8 cellular contexts compared by ENCODE assay signal in the genomic region with DNA sequence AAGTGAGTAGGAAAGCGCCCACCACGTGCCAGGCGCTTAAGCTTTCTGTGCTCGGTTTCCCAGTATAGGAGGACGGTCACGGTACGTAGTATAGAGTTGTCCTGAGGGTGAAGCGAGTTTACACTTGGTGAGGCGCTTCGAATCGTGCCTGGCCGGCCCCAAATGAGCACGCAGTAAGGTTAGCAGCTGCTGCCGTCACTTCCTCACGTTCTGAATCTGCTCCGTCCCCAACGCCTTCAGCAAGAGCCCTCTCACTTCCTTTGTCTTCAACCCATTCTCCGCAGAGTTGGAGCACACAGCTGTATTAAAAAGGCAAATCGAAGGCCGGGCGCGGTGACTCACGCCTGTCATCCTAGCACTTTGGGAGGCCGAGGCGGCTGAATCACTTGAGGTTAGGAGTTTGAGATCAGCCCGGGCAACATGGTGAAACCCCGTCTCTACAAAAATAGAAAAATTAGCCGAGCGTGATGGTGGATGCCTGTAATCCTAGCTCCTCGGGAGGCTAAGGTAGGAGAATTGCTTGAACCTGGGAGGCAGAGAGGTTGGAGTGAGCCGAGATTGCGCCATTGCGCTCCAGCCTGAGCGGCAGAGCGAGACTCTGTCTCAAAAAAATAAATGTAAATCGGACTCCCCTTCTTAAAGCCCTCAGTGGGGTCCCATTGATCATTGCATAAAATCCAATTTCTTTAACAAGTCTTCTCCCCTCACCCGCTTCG. TPM values are rescaled to one million over a fixed set of nuclear protein-coding genes. Genes with fewer than 3 reads are reported as not detected.
DNase-seq lines count a peak whose midpoint lies in the region; ATAC-seq and TF ChIP-seq lines count a peak whose summit lies in the region.

No MANE protein-coding gene starts in this region.

- peak overlapping the region; percentile 92 for H3K4me3 Mint-ChIP-seq in CD8-positive, alpha-beta T cell

- peaks cover 18% of the 10 kb centered on the region for H3K36me3 Mint-ChIP-seq in CD8-positive, alpha-beta T cell

- H3K4me3 ChIP-seq in CD8-positive, alpha-beta T cell (ENCODE audit: low read depth, low read length) = peak overlapping the region; percentile 68
- H3K4me3 ChIP-seq in osteoblast (ENCODE audit: insufficient read depth, low read length) (peak overlapping the region; percentile 85), thymus (ENCODE audit: low read length) (peak overlapping the region; percentile 85)

- intact Hi-C loops in CD8-positive, alpha-beta T cell (cut with DNase I, micrococcal nuclease) = loop anchor here (5.0 to 10.0 kb wide), 8 partner anchors 441 to 1952 kb away; a partner anchor contains a TSS

- H3K36me3 ChIP-seq in CD8-positive, alpha-beta T cell (ENCODE audit: insufficient read depth, low read length) = no peaks in the 10 kb centered on the region
- peaks cover 23% of the 10 kb centered on the region for H3K36me3 ChIP-seq in osteoblast (ENCODE audit: insufficient read depth, low read length)
- H3K36me3 ChIP-seq in thymus (ENCODE audit: control insufficient read depth, insufficient read depth) = peaks cover 11% of the 10 kb centered on the region

- H3K27me3 Mint-ChIP-seq in CD8-positive, alpha-beta T cell (ENCODE audit: low read depth) = no peaks in the 10 kb centered on the region

- CTCF ChIA-PET in CD8-positive, alpha-beta T cell (lab: Charles Lee) = interaction anchor here (1.2 to 4.6 kb wide), 3 partner anchors 10 to 17 kb away, joined by 3 to 23 read pairs (median 15); no protein-coding TSS in a partner anchor

- POLR2A ChIA-PET in CD8-positive, alpha-beta T cell (lab: Charles Lee) = interaction anchor here (0.7 to 2.1 kb wide), 11 partner anchors 8 to 1164 kb away, joined by 3 to 14 read pairs (median 3); a partner anchor contains a TSS

- peaks cover 46% of the 10 kb centered on the region for H3K79me2 ChIP-seq in osteoblast (ENCODE audit: insufficient read depth, low read length)

- no peak for TF ChIP-seq CTCF in CD8-positive, alpha-beta T cell (IDR thresholded peaks at IDR 0.05)
- no peak for TF ChIP-seq CTCF in osteoblast (IDR thresholded peaks at IDR 0.05; ENCODE audit: extremely low read depth, low read depth, low read length)

- H3K4me1 ChIP-seq in CD8-positive, alpha-beta T cell (ENCODE audit: insufficient read depth, low read length) = peaks cover 55% of the 10 kb centered on the region
- H3K4me1 ChIP-seq in osteoblast (ENCODE audit: insufficient read depth, low read length) = peaks cover 8% of the 10 kb centered on the region
- peaks cover 21% of the 10 kb centered on the region for H3K4me1 ChIP-seq in thymus (ENCODE audit: control insufficient read depth, insufficient read depth, low read length)

- H3K4me2 ChIP-seq in osteoblast (ENCODE audit: insufficient read depth, low read length) = peak overlapping the region; percentile 100

- ATAC-seq in CD8-positive, alpha-beta T cell = peak; percentile 46
- peak; percentile 22 for ATAC-seq in GM21360 (IDR thresholded peaks at IDR 0.05; ENCODE audit: unreplicated experiment)

- peak overlapping the region; percentile 99 for H3K27ac Mint-ChIP-seq in CD8-positive, alpha-beta T cell

- DNase-seq in CD8-positive, alpha-beta T cell = peak; percentile 59 to 88 (median 77)
- peak; percentile 46 for DNase-seq in HT-29 (ENCODE audit: low spot score)
- peak; percentile 72 for DNase-seq in RPMI8226
- DNase-seq in activated effector memory CD4-positive, alpha-beta T cell treated with Interleukin-2 at 50 U/mL for 16 hours = peak; percentile 68
- DNase-seq in foreskin melanocyte = peak; percentile 73
- peak; percentile 39 for DNase-seq in osteoblast (ENCODE audit: insufficient read length, low spot score, missing footprints)

- H2AFZ ChIP-seq in osteoblast (ENCODE audit: low read length) = peak overlapping the region; percentile 96

- H3K4me1 Mint-ChIP-seq in CD8-positive, alpha-beta T cell (ENCODE audit: low read depth) = peaks cover 60% of the 10 kb centered on the region

- no peaks in the 10 kb centered on the region for H4K20me1 ChIP-seq in osteoblast (ENCODE audit: insufficient read depth, low read length)

- no peaks in the 10 kb centered on the region for H3K9me3 Mint-ChIP-seq in CD8-positive, alpha-beta T cell

- WGBS in thymus = 22% methylated on average over 38 of the region's 38 CpGs

- H3K9me3 ChIP-seq in CD8-positive, alpha-beta T cell (ENCODE audit: low read length) = no peaks in the 10 kb centered on the region
- H3K9me3 ChIP-seq in osteoblast (ENCODE audit: low read depth, low read length) (no peaks in the 10 kb centered on the region), thymus (ENCODE audit: control insufficient read depth) (peaks cover 2% of the 10 kb centered on the region)

- H3K27ac ChIP-seq in CD8-positive, alpha-beta T cell (ENCODE audit: low read depth, low read length) = peak overlapping the region; percentile 99
- H3K27ac ChIP-seq in osteoblast (ENCODE audit: low read depth, low read length) (peak overlapping the region; percentile 92), thymus (ENCODE audit: low read depth) (peak overlapping the region; percentile 98)

- no peaks in the 10 kb centered on the region for H3K27me3 ChIP-seq in CD8-positive, alpha-beta T cell (ENCODE audit: insufficient read depth, low read length)
- H3K27me3 ChIP-seq in osteoblast (ENCODE audit: insufficient read depth, low read length) (no peaks in the 10 kb centered on the region), thymus (ENCODE audit: control insufficient read depth, insufficient read depth) (no peaks in the 10 kb centered on the region)

RNA-seq across cellular contexts. Expression of a gene that starts 0.7 kb away (rescaled TPM):
- total RNA-seq in CD8-positive, alpha-beta T cell = 10 to 100 TPM; 51.0 to 52.8 TPM
- total RNA-seq in HT-29 (2014; rRNA removed; shearing (Covaris generic)) = 10.3 and 12.1 TPM in 2 replicates
- 11.2 and 16.2 TPM in 2 replicates for total RNA-seq in osteoblast
- 12.5 TPM for polyA plus RNA-seq in thymus

RNA-seq across cellular contexts. Expression of a gene that starts 1.9 kb away (rescaled TPM):
- 1 to 10 TPM in 1 of 2 experiments, under 1 TPM in 1; 0.76 to 1.1 TPM for total RNA-seq in CD8-positive, alpha-beta T cell
- 1.9 and 2.8 TPM in 2 replicates for total RNA-seq in HT-29 (2014; rRNA removed; shearing (Covaris generic))
- 6.9 and 8.0 TPM in 2 replicates for total RNA-seq in osteoblast
- 5.6 TPM for polyA plus RNA-seq in thymus

Comparison
In these comparisons a context has a peak if more than half of its experiments do, and no peak if none do; other contexts are left out.
1. Peak in every context shown above with its lines: DNase-seq, ATAC-seq, H3K4me3 ChIP-seq and H3K27ac ChIP-seq.